In genomic region chr10:102626026-102626686, GRCh38 we compare ENCODE assay signal across 17 cellular contexts. TPM values are rescaled to one million over a fixed set of nuclear protein-coding genes. Genes with fewer than 3 reads are reported as not detected.
DNase-seq lines count a peak whose midpoint lies in the region; ATAC-seq and TF ChIP-seq lines count a peak whose summit lies in the region.
"Had no signal": no experiment of that assay in that cellular context is flagged by ENCODE, and none has a peak within 500 bp of the region (broad histone marks: within the 10 kb centered on the region; RNA-seq: fewer than 3 reads in every experiment).

No MANE protein-coding gene starts in this region.

- ATAC-seq in GM19023 (IDR thresholded peaks at IDR 0.05; ENCODE audit: unreplicated experiment), result no peak
- ATAC-seq in GM18909 (IDR thresholded peaks at IDR 0.05; ENCODE audit: poor library complexity, unreplicated experiment), result no peak
- no peak for ATAC-seq in activated T-cell treated with anti-CD3 and anti-CD28 coated beads, Interleukin-2, amount 50 U/mL, for 72 hours (replicated peaks in 1 of 2)
- ATAC-seq in HG03457 (IDR thresholded peaks at IDR 0.05; ENCODE audit: unreplicated experiment), result no peak
- ATAC-seq: activated naive CD4-positive, alpha-beta T cell treated with anti-CD3 and anti-CD28 coated beads, Interleukin-2, amount 50 U/mL, for 72 hours had no signal

- intact Hi-C loops in dorsolateral prefrontal cortex (cut with DNase I), result no loop called here

- no peaks in the 10 kb centered on the region for H3K27me3 Mint-ChIP-seq in nephron progenitor cell (ENCODE audit: low read depth, poor library complexity)
- no peaks in the 10 kb centered on the region for H3K27me3 Mint-ChIP-seq in activated T-cell treated with anti-CD3 and anti-CD28 coated beads, Interleukin-2, amount 50 U/mL, for 72 hours (ENCODE audit: low read depth)
- H3K27me3 Mint-ChIP-seq: CD8-positive, alpha-beta memory T cell had no signal

- peak overlapping the region; percentile 95 for H3K27ac Mint-ChIP-seq in nephron progenitor cell
- no peak overlapping the region for H3K27ac Mint-ChIP-seq in activated T-cell treated with anti-CD3 and anti-CD28 coated beads, Interleukin-2, amount 50 U/mL, for 72 hours

- H3K36me3 ChIP-seq in HUES48 (ENCODE audit: control insufficient read depth, insufficient read depth, low read length) (no peaks in the 10 kb centered on the region), suprapubic skin (peaks cover 20% of the 10 kb centered on the region)

- H3K36me3 Mint-ChIP-seq in nephron progenitor cell (ENCODE audit: low read depth), result peaks cover 17% of the 10 kb centered on the region
- no peaks in the 10 kb centered on the region for H3K36me3 Mint-ChIP-seq in activated T-cell treated with anti-CD3 and anti-CD28 coated beads, Interleukin-2, amount 50 U/mL, for 72 hours (ENCODE audit: insufficient read depth in 2 of 2)
- H3K36me3 Mint-ChIP-seq: activated naive CD4-positive, alpha-beta T cell treated with anti-CD3 and anti-CD28 coated beads, Interleukin-2, amount 50 U/mL, for 72 hours had no signal

- DNase-seq in dorsolateral prefrontal cortex (peak in 1 of 10 donors; percentile 14), nephron progenitor cell (no peak), suprapubic skin (ENCODE audit: low spot score in 2 of 2) (no peak)
- DNase-seq in activated T-cell treated with anti-CD3 and anti-CD28 coated beads, Interleukin-2, amount 50 U/mL, for 72 hours, result no peak
- DNase-seq: activated CD8-positive, alpha-beta memory T cell treated with anti-CD3 and anti-CD28 coated beads for 24 hours; CD8-positive, alpha-beta memory T cell; dermis blood vessel endothelial cell; MM.1S; NCI-H345; nucleus accumbens; PC-9; stimulated activated CD4-positive, alpha-beta T cell treated with anti-CD3 and anti-CD28 coated beads, Interleukin-2, amount 100 ng/mL, for 24 hours had no signal

- H3K4me1 Mint-ChIP-seq in nephron progenitor cell, result peaks cover 73% of the 10 kb centered on the region
- H3K4me1 Mint-ChIP-seq in activated T-cell treated with anti-CD3 and anti-CD28 coated beads, Interleukin-2, amount 50 U/mL, for 72 hours (ENCODE audit: low read depth), result peaks cover 4% of the 10 kb centered on the region
- H3K4me1 Mint-ChIP-seq: CD8-positive, alpha-beta memory T cell had no signal

- H3K4me1 ChIP-seq in HUES48 (ENCODE audit: control insufficient read depth, insufficient read depth, low read length) (peaks cover 41% of the 10 kb centered on the region), suprapubic skin (peaks cover 55% of the 10 kb centered on the region)

- peak overlapping the region; percentile 11 for H3K27ac ChIP-seq in HUES48 (ENCODE audit: low read depth, low read length)
- H3K27ac ChIP-seq in dorsolateral prefrontal cortex, result peak overlapping the region in 55 of 59 donors; percentile 9 to 95 (median 90)
- H3K27ac ChIP-seq in suprapubic skin, result peak overlapping the region; percentile 86
- H3K27ac ChIP-seq: PC-9 had no signal

- H3K4me3 Mint-ChIP-seq in nephron progenitor cell, result peak overlapping the region; percentile 37
- no peak overlapping the region for H3K4me3 Mint-ChIP-seq in activated T-cell treated with anti-CD3 and anti-CD28 coated beads, Interleukin-2, amount 50 U/mL, for 72 hours
- H3K4me3 Mint-ChIP-seq: CD8-positive, alpha-beta memory T cell had no signal

- no peak for TF ChIP-seq EP300 in suprapubic skin (IDR thresholded peaks at IDR 0.05)

- H3K27me3 ChIP-seq in HUES48 (ENCODE audit: control insufficient read depth, insufficient read depth, low read length) (no peaks in the 10 kb centered on the region), dorsolateral prefrontal cortex (no peaks in the 10 kb centered on the region), suprapubic skin (no peaks in the 10 kb centered on the region)

- no peaks in the 10 kb centered on the region for H3K9me3 Mint-ChIP-seq in nephron progenitor cell
- no peaks in the 10 kb centered on the region for H3K9me3 Mint-ChIP-seq in activated T-cell treated with anti-CD3 and anti-CD28 coated beads, Interleukin-2, amount 50 U/mL, for 72 hours
- H3K9me3 Mint-ChIP-seq: activated naive CD4-positive, alpha-beta T cell treated with anti-CD3 and anti-CD28 coated beads, Interleukin-2, amount 50 U/mL, for 72 hours; CD8-positive, alpha-beta memory T cell had no signal

- H3K4me3 ChIP-seq in HUES48 (ENCODE audit: low read depth, low read length) (no peak overlapping the region), dorsolateral prefrontal cortex (no peak overlapping the region), suprapubic skin (no peak overlapping the region)
- H3K4me3 ChIP-seq: PC-9 had no signal

- 88% methylated on average over 10 of the region's 10 CpGs for WGBS in suprapubic skin

- no peak for TF ChIP-seq POLR2A in suprapubic skin (IDR thresholded peaks at IDR 0.05)

- no peak overlapping the region for H3K9ac ChIP-seq in HUES48 (ENCODE audit: low read depth, low read length)

- no peaks in the 10 kb centered on the region for H3K9me3 ChIP-seq in HUES48 (ENCODE audit: control insufficient read depth, insufficient read depth, low read length)
- no peaks in the 10 kb centered on the region for H3K9me3 ChIP-seq in suprapubic skin

- TF ChIP-seq CTCF in dorsolateral prefrontal cortex (IDR thresholded peaks at IDR 0.05 in 54 of 56, conservative IDR thresholded peaks at IDR 0.05 in 2 of 56; ENCODE audit: low read depth in 1 of 56, partially characterized antibody in 56 of 56) (no peak), nephron progenitor cell (IDR thresholded peaks at IDR 0.05) (no peak), suprapubic skin (IDR thresholded peaks at IDR 0.05) (no peak)

RNA-seq across cellular contexts. Expression of gene TRIM8, which starts 18.1 kb away (rescaled TPM):
- total RNA-seq in dorsolateral prefrontal cortex (100 to 1,000 TPM in 118 of 120 experiments, 10 to 100 TPM in 2; 95.2 to 308 (median 133) TPM), suprapubic skin (100 to 1,000 TPM in 2 of 4 donors, 10 to 100 TPM in 2; 73.1 to 113 (median 96.1) TPM)
- total RNA-seq in activated T-cell treated with anti-CD3 and anti-CD28 coated beads, Interleukin-2, amount 50 U/mL, for 72 hours, result 10 to 100 TPM; 57.9 to 58.2 TPM

Comparison
In these comparisons a context has a peak if more than half of its experiments do, and no peak if none do; other contexts are left out.
1. H3K27ac ChIP-seq: peak in every context shown above with its lines; median percentile 90 in dorsolateral prefrontal cortex; 86 in suprapubic skin; 11 in HUES48.